ENCODE assay signal across 16 cellular contexts in the genomic region with DNA sequence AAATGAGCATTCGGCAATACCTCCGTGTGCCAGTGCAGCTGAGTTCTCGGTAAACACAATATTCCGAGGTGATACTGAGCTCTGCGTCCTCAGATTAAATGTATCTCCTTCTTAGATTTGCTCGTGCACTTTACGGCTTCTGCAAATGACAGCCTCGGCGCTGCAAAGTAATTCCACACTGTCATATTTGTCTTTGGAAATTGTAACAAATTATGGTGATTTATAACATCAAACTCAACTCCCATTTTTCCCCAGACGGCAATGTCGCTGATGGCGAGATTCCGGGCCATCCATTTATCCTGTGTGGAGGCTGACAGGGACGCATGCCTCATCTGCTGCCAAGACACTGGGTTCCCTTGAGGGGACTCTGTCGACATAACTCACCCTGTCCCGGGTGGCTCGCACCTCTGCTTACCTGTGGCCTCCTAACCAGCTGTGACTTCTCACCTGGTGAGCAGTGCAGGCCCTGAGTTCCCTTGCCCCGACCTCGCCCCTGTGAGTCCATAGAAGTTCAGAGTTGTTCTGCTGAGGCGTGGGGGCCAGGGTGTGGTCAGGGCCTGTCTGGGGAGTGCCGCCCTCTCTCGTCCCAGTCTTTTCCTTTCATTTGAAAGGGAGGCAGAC.
DNase-seq lines count a peak whose midpoint lies in the region; ATAC-seq and TF ChIP-seq lines count a peak whose summit lies in the region.
"Had no signal": no experiment of that assay in that cellular context is flagged by ENCODE, and none has a peak within 500 bp of the region (broad histone marks: within the 10 kb centered on the region; RNA-seq: fewer than 3 reads in every experiment).

No MANE protein-coding gene starts in this region.

- no peaks in the 10 kb centered on the region for H3K36me3 Mint-ChIP-seq in activated T-helper 1 cell treated with anti-CD3 and anti-CD28 coated beads, Interleukin-12 subunit alpha, Interleukin-12 subunit beta, Interleukin-2, Interleukin-4 antibody, amounts not matched to agents 30 ng/mL and 10 ng/mL and 1 ng/mL, durations not matched to agents 14 hours and 24 hours and 36 hours (ENCODE audit: low read depth)
- H3K36me3 Mint-ChIP-seq: CD14-positive monocyte; CD8-positive, alpha-beta memory T cell had no signal

- H3K27ac Mint-ChIP-seq in activated T-helper 1 cell treated with anti-CD3 and anti-CD28 coated beads, Interleukin-12 subunit alpha, Interleukin-12 subunit beta, Interleukin-2, Interleukin-4 antibody, amounts not matched to agents 30 ng/mL and 10 ng/mL and 1 ng/mL, durations not matched to agents 14 hours and 24 hours and 36 hours, result no peak overlapping the region
- H3K27ac Mint-ChIP-seq: CD8-positive, alpha-beta memory T cell; GM23338 had no signal

- H3K9me3 ChIP-seq in neural cell (ENCODE audit: low read length) (no peaks in the 10 kb centered on the region), spleen (no peaks in the 10 kb centered on the region), WERI-Rb-1 (ENCODE audit: severe bottlenecking) (no peaks in the 10 kb centered on the region)
- H3K9me3 ChIP-seq: Caco-2 had no signal

- H3K4me3 ChIP-seq in neural cell (ENCODE audit: low read length) (peak overlapping the region; percentile 2), spleen (no peak overlapping the region), lower leg skin (ENCODE audit: low read depth, poor library complexity, severe bottlenecking) (no peak overlapping the region), WERI-Rb-1 (ENCODE audit: low read depth, low read length) (no peak overlapping the region)
- H3K4me3 ChIP-seq: GM23338 had no signal

- no peaks in the 10 kb centered on the region for H3K79me2 ChIP-seq in neural cell (replicated peaks; ENCODE audit: insufficient read depth, low read length)

- peak; percentile 33 for DNase-seq in activated effector memory CD4-positive, alpha-beta T cell treated with anti-CD3 and anti-CD28 coated beads, Interleukin-2, amount 50 U/mL, for 16 hours
- no peak for DNase-seq in activated effector memory CD4-positive, alpha-beta T cell treated with Interleukin-2 at 50 U/mL for 16 hours
- DNase-seq in spleen, result peak; percentile 54
- DNase-seq in lower leg skin (ENCODE audit: low spot score in 2 of 2), result no peak
- no peak for DNase-seq in WERI-Rb-1
- no peak for DNase-seq in activated T-helper 1 cell treated with anti-CD3 and anti-CD28 coated beads, Interleukin-12 subunit alpha, Interleukin-12 subunit beta, Interleukin-2, Interleukin-4 antibody, amounts not matched to agents 30 ng/mL and 10 ng/mL and 1 ng/mL, durations not matched to agents 14 hours and 24 hours and 36 hours (ENCODE audit: low spot score)
- DNase-seq: CD8-positive, alpha-beta memory T cell; GF-D8; H7 had no signal

- 80 to 83% (median 82%) methylated on average over 22 of the region's 22 CpGs for WGBS in spleen, 5 donors
- WGBS in lower leg skin, 2 donors, result 68 to 72% methylated on average over 22 of the region's 22 CpGs

- H3K27me3 ChIP-seq in neural cell (ENCODE audit: insufficient read depth, low read depth, low read length) (no peaks in the 10 kb centered on the region), spleen (replicated peaks in 1 of 7) (peaks cover 0 to 18% (median 0%) of the 10 kb centered on the region in 7 donors), WERI-Rb-1 (ENCODE audit: insufficient read depth, low read depth, severe bottlenecking) (peaks cover 3% of the 10 kb centered on the region)

- H3K9me3 Mint-ChIP-seq in activated T-helper 1 cell treated with anti-CD3 and anti-CD28 coated beads, Interleukin-12 subunit alpha, Interleukin-12 subunit beta, Interleukin-2, Interleukin-4 antibody, amounts not matched to agents 30 ng/mL and 10 ng/mL and 1 ng/mL, durations not matched to agents 14 hours and 24 hours and 36 hours, result no peaks in the 10 kb centered on the region
- H3K9me3 Mint-ChIP-seq: GM23338 had no signal

- no peak for TF ChIP-seq POLR2A in spleen (IDR thresholded peaks at IDR 0.05)
- TF ChIP-seq POLR2A in lower leg skin (IDR thresholded peaks at IDR 0.05), result no peak

- intact Hi-C loops in spleen (cut with DNase I; ENCODE audit: low total_unique reads) (no loop called here), lower leg skin (cut with DNase I; ENCODE audit: low total_unique reads) (no loop called here)
- intact Hi-C loops in activated T-helper 1 cell treated with anti-CD3 and anti-CD28 coated beads, Interleukin-12 subunit alpha, Interleukin-12 subunit beta, Interleukin-2, Interleukin-4 antibody, amounts not matched to agents 30 ng/mL and 10 ng/mL and 1 ng/mL, durations not matched to agents 14 hours and 24 hours and 36 hours (cut with micrococcal nuclease), result no loop called here

- TF ChIP-seq EP300 in neural cell (conservative IDR thresholded peaks at IDR 0.05; ENCODE audit: poor library complexity, severe bottlenecking), result peak; percentile 55

- no peak overlapping the region for H2AFZ ChIP-seq in neural cell (ENCODE audit: low read depth, low read length)
- H2AFZ ChIP-seq: GM23338 had no signal

- no peaks in the 10 kb centered on the region for H3K4me1 ChIP-seq in spleen
- H3K4me1 ChIP-seq: Caco-2 had no signal

- no peak overlapping the region for H3K27ac ChIP-seq in neural cell (ENCODE audit: low read length)
- no peak overlapping the region for H3K27ac ChIP-seq in spleen
- no peak overlapping the region for H3K27ac ChIP-seq in WERI-Rb-1
- H3K27ac ChIP-seq: 22Rv1 had no signal

- TF ChIP-seq RAD21 in neural cell (conservative IDR thresholded peaks at IDR 0.05), result no peak

- H3K4me3 Mint-ChIP-seq in activated T-helper 1 cell treated with anti-CD3 and anti-CD28 coated beads, Interleukin-12 subunit alpha, Interleukin-12 subunit beta, Interleukin-2, Interleukin-4 antibody, amounts not matched to agents 30 ng/mL and 10 ng/mL and 1 ng/mL, durations not matched to agents 14 hours and 24 hours and 36 hours, result no peak overlapping the region
- H3K4me3 Mint-ChIP-seq: CD14-positive monocyte; CD8-positive, alpha-beta memory T cell; GM23338 had no signal

- H3K9me2 ChIP-seq in neural cell (ENCODE audit: insufficient read depth, low read length), result no peaks in the 10 kb centered on the region

- H4K20me1 ChIP-seq in neural cell (ENCODE audit: insufficient read depth), result no peaks in the 10 kb centered on the region

- TF ChIP-seq CTCF in neural cell (IDR thresholded peaks at IDR 0.05; ENCODE audit: poor library complexity, severe bottlenecking), result no peak
- no peak for TF ChIP-seq CTCF in spleen (IDR thresholded peaks at IDR 0.05 in 8 of 11, conservative IDR thresholded peaks at IDR 0.05 in 3 of 11)
- no peak for TF ChIP-seq CTCF in lower leg skin (IDR thresholded peaks at IDR 0.05)
- no peak for TF ChIP-seq CTCF in WERI-Rb-1 (IDR thresholded peaks at IDR 0.05; ENCODE audit: low read depth, low read length)

- H3K4me1 Mint-ChIP-seq in activated T-helper 1 cell treated with anti-CD3 and anti-CD28 coated beads, Interleukin-12 subunit alpha, Interleukin-12 subunit beta, Interleukin-2, Interleukin-4 antibody, amounts not matched to agents 30 ng/mL and 10 ng/mL and 1 ng/mL, durations not matched to agents 14 hours and 24 hours and 36 hours (ENCODE audit: low read depth), result no peaks in the 10 kb centered on the region
- H3K4me1 Mint-ChIP-seq: CD14-positive monocyte; CD8-positive, alpha-beta memory T cell; GM23338 had no signal

- no peak overlapping the region for H3K4me2 ChIP-seq in neural cell (ENCODE audit: low read length)
- H3K4me2 ChIP-seq: GM23338 had no signal

- no peaks in the 10 kb centered on the region for H3F3A ChIP-seq in neural cell (ENCODE audit: insufficient read depth, low read length, poor library complexity, severe bottlenecking)

- no peak for ATAC-seq in GM19023 (IDR thresholded peaks at IDR 0.05; ENCODE audit: unreplicated experiment)
- ATAC-seq: GM23338, HepG2 had no signal

- H3K36me3 ChIP-seq in neural cell (ENCODE audit: insufficient read depth, low read length) (no peaks in the 10 kb centered on the region), spleen (no peaks in the 10 kb centered on the region), WERI-Rb-1 (no peaks in the 10 kb centered on the region)

- no peak overlapping the region for H3K9ac ChIP-seq in neural cell (ENCODE audit: low read length)

- H3K27me3 Mint-ChIP-seq in activated T-helper 1 cell treated with anti-CD3 and anti-CD28 coated beads, Interleukin-12 subunit alpha, Interleukin-12 subunit beta, Interleukin-2, Interleukin-4 antibody, amounts not matched to agents 30 ng/mL and 10 ng/mL and 1 ng/mL, durations not matched to agents 14 hours and 24 hours and 36 hours (ENCODE audit: insufficient read depth), result no peaks in the 10 kb centered on the region

TF ChIP-seq in neural cell, 6 proteins besides CTCF, POLR2A, EP300 and RAD21:
- TF ChIP-seq TAF1 (IDR thresholded peaks at IDR 0.05; ENCODE audit: low read depth) (no peak), POLR2AphosphoS5 (IDR thresholded peaks at IDR 0.05) (peak; percentile 68), SMC3 (conservative IDR thresholded peaks at IDR 0.05; ENCODE audit: poor library complexity) (no peak), MXI1 (conservative IDR thresholded peaks at IDR 0.05; ENCODE audit: poor library complexity, severe bottlenecking) (peak; percentile 17), EZH2 (IDR thresholded peaks at IDR 0.05; ENCODE audit: borderline replicate concordance, insufficient read depth, low read length, poor library complexity, severe bottlenecking) (no peak)
- TF ChIP-seq, protein P1, sequence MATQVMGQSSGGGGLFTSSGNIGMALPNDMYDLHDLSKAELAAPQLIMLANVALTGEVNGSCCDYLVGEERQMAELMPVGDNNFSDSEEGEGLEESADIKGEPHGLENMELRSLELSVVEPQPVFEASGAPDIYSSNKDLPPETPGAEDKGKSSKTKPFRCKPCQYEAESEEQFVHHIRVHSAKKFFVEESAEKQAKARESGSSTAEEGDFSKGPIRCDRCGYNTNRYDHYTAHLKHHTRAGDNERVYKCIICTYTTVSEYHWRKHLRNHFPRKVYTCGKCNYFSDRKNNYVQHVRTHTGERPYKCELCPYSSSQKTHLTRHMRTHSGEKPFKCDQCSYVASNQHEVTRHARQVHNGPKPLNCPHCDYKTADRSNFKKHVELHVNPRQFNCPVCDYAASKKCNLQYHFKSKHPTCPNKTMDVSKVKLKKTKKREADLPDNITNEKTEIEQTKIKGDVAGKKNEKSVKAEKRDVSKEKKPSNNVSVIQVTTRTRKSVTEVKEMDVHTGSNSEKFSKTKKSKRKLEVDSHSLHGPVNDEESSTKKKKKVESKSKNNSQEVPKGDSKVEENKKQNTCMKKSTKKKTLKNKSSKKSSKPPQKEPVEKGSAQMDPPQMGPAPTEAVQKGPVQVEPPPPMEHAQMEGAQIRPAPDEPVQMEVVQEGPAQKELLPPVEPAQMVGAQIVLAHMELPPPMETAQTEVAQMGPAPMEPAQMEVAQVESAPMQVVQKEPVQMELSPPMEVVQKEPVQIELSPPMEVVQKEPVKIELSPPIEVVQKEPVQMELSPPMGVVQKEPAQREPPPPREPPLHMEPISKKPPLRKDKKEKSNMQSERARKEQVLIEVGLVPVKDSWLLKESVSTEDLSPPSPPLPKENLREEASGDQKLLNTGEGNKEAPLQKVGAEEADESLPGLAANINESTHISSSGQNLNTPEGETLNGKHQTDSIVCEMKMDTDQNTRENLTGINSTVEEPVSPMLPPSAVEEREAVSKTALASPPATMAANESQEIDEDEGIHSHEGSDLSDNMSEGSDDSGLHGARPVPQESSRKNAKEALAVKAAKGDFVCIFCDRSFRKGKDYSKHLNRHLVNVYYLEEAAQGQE (IDR thresholded peaks at IDR 0.05; ENCODE audit: borderline replicate concordance), result peak; percentile 62

Comparison
In these comparisons a context has a peak if more than half of its experiments do, and no peak if none do; other contexts are left out.
1. DNase-seq: peak in activated effector memory CD4-positive, alpha-beta T cell treated with anti-CD3 and anti-CD28 coated beads, Interleukin-2, amount 50 U/mL, for 16 hours (single experiment) and spleen (single experiment); none in activated effector memory CD4-positive, alpha-beta T cell treated with Interleukin-2 at 50 U/mL for 16 hours (single experiment), lower leg skin (0 of 2), WERI-Rb-1 (single experiment) and activated T-helper 1 cell treated with anti-CD3 and anti-CD28 coated beads, Interleukin-12 subunit alpha, Interleukin-12 subunit beta, Interleukin-2, Interleukin-4 antibody, amounts not matched to agents 30 ng/mL and 10 ng/mL and 1 ng/mL, durations not matched to agents 14 hours and 24 hours and 36 hours (single experiment).